ENCODE assay signal across 10 cellular contexts in genomic region chr20:54205322-54205889, GRCh38. TPM values are rescaled to one million over a fixed set of nuclear protein-coding genes. Genes with fewer than 3 reads are reported as not detected.
DNase-seq lines count a peak whose midpoint lies in the region; ATAC-seq, FAIRE-seq and TF ChIP-seq lines count a peak whose summit lies in the region.
"Not testable (repeated sequence)": the region's sequence is repeated elsewhere in the genome, so short reads cannot be mapped to it uniquely, and the experiment has no call there.
"Had no signal": no experiment of that assay in that cellular context is flagged by ENCODE, and none has a peak within 500 bp of the region (broad histone marks: within the 10 kb centered on the region; RNA-seq: fewer than 3 reads in every experiment).

No MANE protein-coding gene starts in this region.

- ATAC-seq in activated CD4-positive, alpha-beta T cell treated with anti-CD3 and anti-CD28 coated beads for 36 hours: peak; percentile 28
- not testable (repeated sequence) for ATAC-seq in K562

- not testable (repeated sequence) for H3K27me3 Mint-ChIP-seq in activated CD4-positive, alpha-beta T cell treated with anti-CD3 and anti-CD28 coated beads for 36 hours; activated CD4-positive, alpha-beta memory T cell treated with anti-CD3 and anti-CD28 coated beads for 36 hours; nephron (ENCODE audit: low read depth)

- not testable (repeated sequence) for H3K9me1 ChIP-seq in K562 (ENCODE audit: control insufficient read depth, insufficient read depth, low read length)

- not testable (repeated sequence) for H3K9me3 Mint-ChIP-seq in activated CD4-positive, alpha-beta T cell treated with anti-CD3 and anti-CD28 coated beads for 36 hours (ENCODE audit: low read depth); activated CD4-positive, alpha-beta memory T cell treated with anti-CD3 and anti-CD28 coated beads for 36 hours; nephron

- peak overlapping the region; percentile 1 for H3K27ac Mint-ChIP-seq in activated CD4-positive, alpha-beta T cell treated with anti-CD3 and anti-CD28 coated beads for 36 hours
- H3K27ac Mint-ChIP-seq in activated CD4-positive, alpha-beta memory T cell treated with anti-CD3 and anti-CD28 coated beads for 36 hours: peak overlapping the region; percentile 14
- H3K27ac Mint-ChIP-seq in nephron: peak overlapping the region; percentile 12 to 52 (median 51)

- CTCF ChIA-PET in A673 (lab: Charles Lee); K562 (lab: Yijun Ruan, JAX; ENCODE audit: low intra/inter-chr PET ratio): not testable (repeated sequence)
- CTCF ChIA-PET in HEK293 (lab: Yijun Ruan, JAX): interaction anchor here (0.9 to 10.1 kb wide), 3 partner anchors 105 to 443 kb away, joined by 3 to 361 read pairs (median 4); no protein-coding TSS in a partner anchor
- CTCF ChIA-PET in activated CD4-positive, alpha-beta T cell treated with anti-CD3 and anti-CD28 coated beads for 36 hours (lab: Charles Lee): interaction anchor here (0.7 to 1.7 kb wide), 6 partner anchors 9 to 442 kb away, joined by 3 to 10 read pairs (median 4); no protein-coding TSS in a partner anchor
- CTCF ChIA-PET in activated CD4-positive, alpha-beta memory T cell treated with anti-CD3 and anti-CD28 coated beads for 36 hours (lab: Charles Lee): interaction anchor here (1.1 to 2.3 kb wide), 4 partner anchors 17 to 438 kb away, joined by 3 to 8 read pairs (median 4); no protein-coding TSS in a partner anchor

- peaks cover 12% of the 10 kb centered on the region for H3K4me1 ChIP-seq in A673 (ENCODE audit: insufficient read depth, low read length, poor library complexity, severe bottlenecking)
- H3K4me1 ChIP-seq in HEK293 (ENCODE audit: control insufficient read depth, insufficient read depth, low read length): not testable (repeated sequence)
- H3K4me1 ChIP-seq in K562 (replicated peaks in 1 of 2; ENCODE audit: control insufficient read depth in 2 of 2, insufficient read depth in 2 of 2, low read length in 2 of 2): peaks cover 6 to 11% of the 10 kb centered on the region in 2 experiments; a peak in 3 of 5 replicates

- peaks cover 27% of the 10 kb centered on the region for H3K79me2 ChIP-seq in K562 (ENCODE audit: control insufficient read depth, insufficient read depth, low read length)

- H3K4me3 ChIP-seq in A673 (ENCODE audit: low read depth, low read length, poor library complexity, severe bottlenecking); HEK293 (ENCODE audit: low read depth, low read length); K562: not testable (repeated sequence)

- not testable (repeated sequence) for H3K4me3 Mint-ChIP-seq in activated CD4-positive, alpha-beta T cell treated with anti-CD3 and anti-CD28 coated beads for 36 hours; activated CD4-positive, alpha-beta memory T cell treated with anti-CD3 and anti-CD28 coated beads for 36 hours
- H3K4me3 Mint-ChIP-seq in nephron: peak overlapping the region; percentile 16 to 74 (median 59)

- not testable (repeated sequence) for FAIRE-seq in K562 (lab: Jason Lieb, UNC)

- not testable (repeated sequence) for H3K9ac ChIP-seq in K562 (ENCODE audit: insufficient read depth in 1 of 2, low read depth in 2 of 2, low read length in 2 of 2)

- H3K36me3 ChIP-seq in A673 (ENCODE audit: insufficient read depth, low read length, poor library complexity, severe bottlenecking); HEK293 (ENCODE audit: control insufficient read depth in 2 of 2, insufficient read depth in 1 of 2, low read length in 2 of 2); K562 (ENCODE audit: control insufficient read depth, insufficient read depth, low read length): not testable (repeated sequence)

- 46% methylated on average over 11 of the region's 11 CpGs for WGBS in K562 (ENCODE audit: insufficient coverage, low coverage, missing lambda C conversion rate)

- TF ChIP-seq RAD21 in K562 (CRISPR knock-in tag; conservative IDR thresholded peaks at IDR 0.05 in 1 of 2, IDR thresholded peaks at IDR 0.05 in 1 of 2): not testable (repeated sequence)

- peaks cover 30% of the 10 kb centered on the region for H3K4me1 Mint-ChIP-seq in activated CD4-positive, alpha-beta T cell treated with anti-CD3 and anti-CD28 coated beads for 36 hours
- H3K4me1 Mint-ChIP-seq in activated CD4-positive, alpha-beta memory T cell treated with anti-CD3 and anti-CD28 coated beads for 36 hours (ENCODE audit: low read depth): peaks cover 36% of the 10 kb centered on the region
- H3K4me1 Mint-ChIP-seq in nephron: peaks cover 19% of the 10 kb centered on the region

- TF ChIP-seq CTCF in A673 (conservative IDR thresholded peaks at IDR 0.05; ENCODE audit: low read depth, low read length); HEK293 (tag by site-specific recombination; IDR thresholded peaks at IDR 0.05); K562 (IDR thresholded peaks at IDR 0.05 in 2 of 3, conservative IDR thresholded peaks at IDR 0.05 in 1 of 3; ENCODE audit: insufficient read depth in 2 of 3, low read depth in 1 of 3, low read length in 3 of 3); nephron (IDR thresholded peaks at IDR 0.05; ENCODE audit: unreplicated experiment in 3 of 3): not testable (repeated sequence)

- BruUV-seq in A673 (replicated peaks; lab: Mats Ljungman, UMichigan); K562 (replicated peaks; lab: Mats Ljungman, UMichigan): not testable (repeated sequence)

- H3K36me3 Mint-ChIP-seq in activated CD4-positive, alpha-beta T cell treated with anti-CD3 and anti-CD28 coated beads for 36 hours (ENCODE audit: low read depth); activated CD4-positive, alpha-beta memory T cell treated with anti-CD3 and anti-CD28 coated beads for 36 hours; nephron (ENCODE audit: low read depth): not testable (repeated sequence)

- not testable (repeated sequence) for H3K9me3 ChIP-seq in A673 (ENCODE audit: low read depth, low read length, poor library complexity, severe bottlenecking); HEK293 (ENCODE audit: control insufficient read depth, insufficient read depth, low read depth, low read length); K562 (replicated peaks; ENCODE audit: control insufficient read depth, insufficient read depth, low read depth, low read length)

- H2AFZ ChIP-seq in K562 (ENCODE audit: low read depth, low read length): peak overlapping the region; percentile 71

- not testable (repeated sequence) for TF ChIP-seq POLR2A in K562 (conservative IDR thresholded peaks at IDR 0.05)

- POLR2A ChIA-PET in A673 (lab: Charles Lee; ENCODE audit: low non-redundant PET); HEK293 (lab: Yijun Ruan, JAX); activated CD4-positive, alpha-beta T cell treated with anti-CD3 and anti-CD28 coated beads for 36 hours (lab: Charles Lee); activated CD4-positive, alpha-beta memory T cell treated with anti-CD3 and anti-CD28 coated beads for 36 hours (lab: Charles Lee): not testable (repeated sequence)
- POLR2A ChIA-PET in K562 (lab: Yijun Ruan, JAX): interaction anchor here (0.5 kb wide), 1 partner anchor 548 kb away, joined by 3 read pairs; no protein-coding TSS in a partner anchor

- not testable (repeated sequence) for H3K27me3 ChIP-seq in A673 (replicated peaks; ENCODE audit: insufficient read depth, low read depth, low read length, poor library complexity)
- peaks cover 3 to 12% of the 10 kb centered on the region in 2 experiments; a peak in 3 of 5 replicates for H3K27me3 ChIP-seq in K562 (ENCODE audit: control insufficient read depth in 2 of 2, insufficient read depth in 2 of 2, low read length in 2 of 2)

- in situ Hi-C loops in K562 (cut with MboI): loop anchor here (25.0 kb wide), 1 partner anchor 643 kb away; no protein-coding TSS in a partner anchor

- H3K27ac ChIP-seq in A673 (ENCODE audit: low read depth, low read length, poor library complexity, severe bottlenecking); HEK293 (ENCODE audit: extremely low read depth, low read depth, low read length); K562 (ENCODE audit: extremely low read depth, low read depth, low read length): not testable (repeated sequence)

- peak; percentile 25 for DNase-seq in A673 (ENCODE audit: low spot score)
- DNase-seq in activated CD4-positive, alpha-beta T cell treated with anti-CD3 and anti-CD28 coated beads for 36 hours: peak; percentile 44
- peak; percentile 52 for DNase-seq in activated CD4-positive, alpha-beta memory T cell treated with anti-CD3 and anti-CD28 coated beads for 36 hours
- DNase-seq in activated naive CD4-positive, alpha-beta T cell treated with Interleukin-2 at 50 U/mL for 16 hours: peak; percentile 17
- not testable (repeated sequence) for DNase-seq in K562 (ENCODE audit: extremely low read depth in 1 of 4, low spot score in 3 of 4)
- DNase-seq in stimulated activated CD4-positive, alpha-beta T cell treated with anti-CD3 and anti-CD28 coated beads, Interleukin-15, amount 100 ng/mL, for 24 hours: peak; percentile 49

- intact Hi-C loops in A673 (cut with micrococcal nuclease; ENCODE audit: unreplicated experiment); K562 (cut with micrococcal nuclease): not testable (repeated sequence)
- intact Hi-C loops in activated CD4-positive, alpha-beta T cell treated with anti-CD3 and anti-CD28 coated beads for 36 hours (cut with DNase I, micrococcal nuclease): loop anchor here (5.0 to 10.0 kb wide), 5 partner anchors 258 to 1051 kb away; no protein-coding TSS in a partner anchor
- intact Hi-C loops in activated CD4-positive, alpha-beta memory T cell treated with anti-CD3 and anti-CD28 coated beads for 36 hours (cut with micrococcal nuclease): loop anchor here (1.0 to 10.0 kb wide), 3 partner anchors 82 to 611 kb away; partner anchors contain the start of gene ZNF217

- not testable (repeated sequence) for H4K20me1 ChIP-seq in K562 (replicated peaks; ENCODE audit: control insufficient read depth, insufficient read depth, low read length)

- not testable (repeated sequence) for H3K4me2 ChIP-seq in K562 (ENCODE audit: insufficient read depth, low read length)

- TF ChIP-seq EP300 in K562 (IDR thresholded peaks at IDR 0.05; ENCODE audit: low read length): not testable (repeated sequence)

RNA-seq across cellular contexts. Expression of gene PFDN4, which starts 2.5 kb away (rescaled TPM):
- total RNA-seq in A673 (2021) (62.1 and 76.0 TPM in 2 replicates), K562 (2014; rRNA removed) (58.8 and 103 TPM in 2 replicates), K562 (2014; rRNA removed; fragmentation: Illumina TruSeq; extraction: Trizol) (143 and 183 TPM in 2 replicates), K562 (2015; rRNA removed; fragmentation: Illumina TruSeq; extraction: Trizol) (107 and 122 TPM in 2 replicates), K562 (2021) (53.1 and 60.1 TPM in 2 replicates)
- 10 to 100 TPM; 55.4 to 60.5 TPM for total RNA-seq in activated CD4-positive, alpha-beta T cell treated with anti-CD3 and anti-CD28 coated beads for 36 hours
- total RNA-seq in activated CD4-positive, alpha-beta memory T cell treated with anti-CD3 and anti-CD28 coated beads for 36 hours: 10 to 100 TPM; 38.4 to 40.3 TPM
- total RNA-seq in K562 (2011; cell fraction: chromatin; rRNA removed; ENCODE audit: low replicate concordance): 2.6 and 8.7 TPM in 2 replicates
- total RNA-seq in K562 (2011; cell fraction: nucleolus; rRNA removed): 5.1 and 7.0 TPM in 2 replicates
- 9.4 and 11.9 TPM in 2 replicates for total RNA-seq in K562 (2011; cell fraction: nucleoplasm; rRNA removed)
- polyA plus RNA-seq in K562 (2011; rRNA removed) (40.0 and 82.4 TPM in 2 replicates), K562 (2014; fragmentation: Illumina TruSeq; extraction: Trizol) (151 and 174 TPM in 2 replicates), K562 (2014; fragmentation: Nextera tagmentation; extraction: Ambion mirVana) (100 to 1,000 TPM; 112 to 144 TPM), K562 (2014; rRNA removed) (142 and 214 TPM in 2 replicates)
- 5.2 and 13.6 TPM in 2 replicates for polyA plus RNA-seq in K562 (2011; cell fraction: cytosol; rRNA removed)
- polyA plus RNA-seq in K562 (2011; cell fraction: nucleus; rRNA removed): 4.4 and 7.0 TPM in 2 replicates
- polyA plus RNA-seq in K562 (2012): 66.9 and 88.4 TPM in 2 replicates
- 25.9 and 29.3 TPM in 2 replicates for polyA minus RNA-seq in K562 (2011; rRNA and poly(A)+ RNA removed)
- 7.1 and 11.0 TPM in 2 replicates for polyA minus RNA-seq in K562 (2011; cell fraction: cytosol; rRNA and poly(A)+ RNA removed)
- polyA minus RNA-seq in K562 (2011; cell fraction: nucleus; rRNA and poly(A)+ RNA removed): 3.9 and 6.0 TPM in 2 replicates

RNA-seq across cellular contexts. Expression of gene CYP24A1, which starts 31.6 kb away (rescaled TPM):
- total RNA-seq in A673 (2021): 0.33 and 0.56 TPM in 2 replicates
- total RNA-seq in activated CD4-positive, alpha-beta T cell treated with anti-CD3 and anti-CD28 coated beads for 36 hours: under 1 TPM in 1 of 2 experiments, not detected in 1; 0.07 TPM
- under 1 TPM; 0.57 to 0.92 TPM for total RNA-seq in activated CD4-positive, alpha-beta memory T cell treated with anti-CD3 and anti-CD28 coated beads for 36 hours
- total RNA-seq in K562 (2011; cell fraction: chromatin; rRNA removed; ENCODE audit: low replicate concordance): not detected in 2 replicates
- total RNA-seq in K562 (2011; cell fraction: nucleolus; rRNA removed): not detected in 2 replicates
- not detected in 2 replicates for total RNA-seq in K562 (2011; cell fraction: nucleoplasm; rRNA removed)
- not detected in 2 replicates for total RNA-seq in K562 (2014; rRNA removed)
- not detected in 2 replicates for total RNA-seq in K562 (2014; rRNA removed; fragmentation: Illumina TruSeq; extraction: Trizol)
- not detected in 2 replicates for total RNA-seq in K562 (2015; rRNA removed; fragmentation: Illumina TruSeq; extraction: Trizol)
- total RNA-seq in K562 (2021): not detected in 2 replicates
- polyA plus RNA-seq in K562 (2011; rRNA removed): 0.04 TPM in 1 of 2 replicates, not detected in the other
- not detected in 2 replicates for polyA plus RNA-seq in K562 (2011; cell fraction: cytosol; rRNA removed)
- not detected in 2 replicates for polyA plus RNA-seq in K562 (2011; cell fraction: nucleus; rRNA removed)
- polyA plus RNA-seq in K562 (2012): not detected in 2 replicates
- polyA plus RNA-seq in K562 (2014; fragmentation: Illumina TruSeq; extraction: Trizol): not detected in 2 replicates
- polyA plus RNA-seq in K562 (2014; fragmentation: Nextera tagmentation; extraction: Ambion mirVana): not detected
- not detected in 2 replicates for polyA plus RNA-seq in K562 (2014; rRNA removed)
- polyA minus RNA-seq in K562 (2011; rRNA and poly(A)+ RNA removed): not detected in 2 replicates
- polyA minus RNA-seq in K562 (2011; cell fraction: cytosol; rRNA and poly(A)+ RNA removed): not detected in 2 replicates
- not detected in 2 replicates for polyA minus RNA-seq in K562 (2011; cell fraction: nucleus; rRNA and poly(A)+ RNA removed)
- total RNA-seq: CD8-positive, alpha-beta T cell had no signal
- polyA plus RNA-seq: CD14-positive monocyte had no signal

Comparison
In these comparisons a context has a peak if more than half of its experiments do, and no peak if none do; other contexts are left out.
1. H3K27ac Mint-ChIP-seq: peak in every context shown above with its lines; median percentile 51 in nephron; 14 in activated CD4-positive, alpha-beta memory T cell treated with anti-CD3 and anti-CD28 coated beads for 36 hours; 1 in activated CD4-positive, alpha-beta T cell treated with anti-CD3 and anti-CD28 coated beads for 36 hours.